20 cellular contexts compared by ENCODE assay signal in genomic region chr3:194673761-194674160, GRCh38. TPM values are rescaled to one million over a fixed set of nuclear protein-coding genes. Genes with fewer than 3 reads are reported as not detected.
DNase-seq lines count a peak whose midpoint lies in the region; ATAC-seq, FAIRE-seq and TF ChIP-seq lines count a peak whose summit lies in the region.
"Had no signal": no experiment of that assay in that cellular context is flagged by ENCODE, and none has a peak within 500 bp of the region (broad histone marks: within the 10 kb centered on the region; RNA-seq: fewer than 3 reads in every experiment).

No MANE protein-coding gene starts in this region.

- H3K9me3 Mint-ChIP-seq in T-cell (no peaks in the 10 kb centered on the region), type B pancreatic cell (no peaks in the 10 kb centered on the region)
- H3K9me3 Mint-ChIP-seq: stimulated activated memory B cell treated with anti-CD40 and anti-IgM and Interleukin-4, amounts not matched to agents 10 μg/mL and 1 μg/mL and 100 μg/mL, for 72 hours; WTC11 had no signal

- no TSS peak for BruUV-seq in HepG2 (replicated peaks; lab: Mats Ljungman, UMichigan)

- H3K4me2 ChIP-seq in HepG2 (ENCODE audit: low read depth, low read length) (no peak overlapping the region; the same call in 1 of the 2 replicates), smooth muscle cell (no peak overlapping the region)

- CTCF ChIA-PET in HepG2 (lab: Yijun Ruan, JAX; ENCODE audit: low intra/inter-chr PET ratio, low total read pairs): no interaction called here
- CTCF ChIA-PET in T-cell (lab: Charles Lee): interaction anchor here (0.6 to 4.7 kb wide), 3 partner anchors 9 to 574 kb away, joined by 3 to 46 read pairs (median 8); no protein-coding TSS in a partner anchor

- ATAC-seq in HepG2: no peak
- no peak for ATAC-seq in T-cell (replicated peaks in 1 of 4)
- peak; percentile 28 for ATAC-seq in left lobe of liver
- ATAC-seq: HCT116; heart left ventricle; stimulated activated memory B cell treated with anti-CD40 and anti-IgM and Interleukin-4, amounts not matched to agents 10 μg/mL and 1 μg/mL and 100 μg/mL, for 72 hours; WTC11 had no signal

- no peak overlapping the region for H3K27ac Mint-ChIP-seq in T-cell
- H3K27ac Mint-ChIP-seq in type B pancreatic cell: peak overlapping the region; percentile 8
- H3K27ac Mint-ChIP-seq: WTC11 had no signal

- H3K36me3 Mint-ChIP-seq in T-cell (peaks cover 11% of the 10 kb centered on the region), type B pancreatic cell (no peaks in the 10 kb centered on the region)

- intact Hi-C loops in HepG2 (cut with micrococcal nuclease; ENCODE audit: unreplicated experiment): loop anchor here (2.0 kb wide), 1 partner anchor 587 kb away; no protein-coding TSS in a partner anchor
- intact Hi-C loops in uterus (cut with DNase I; ENCODE audit: low total_unique reads): no loop called here

- H3K9me3 ChIP-seq in liver (ENCODE audit: control insufficient read depth in 4 of 4, low read length in 3 of 4): no peaks in the 10 kb centered on the region
- no peaks in the 10 kb centered on the region for H3K9me3 ChIP-seq in HepG2 (ENCODE audit: low read length)
- H3K9me3 ChIP-seq in smooth muscle cell (replicated peaks; ENCODE audit: low read depth): no peaks in the 10 kb centered on the region
- no peaks in the 10 kb centered on the region for H3K9me3 ChIP-seq in uterus
- H3K9me3 ChIP-seq: heart left ventricle, testis had no signal

- H3K4me1 Mint-ChIP-seq in T-cell (peaks cover 32 to 38% (median 34%) of the 10 kb centered on the region in 3 donors), type B pancreatic cell (ENCODE audit: unreplicated experiment) (peaks cover 9% of the 10 kb centered on the region)

- no peaks in the 10 kb centered on the region for H3F3A ChIP-seq in smooth muscle cell (ENCODE audit: low read depth)

- no peak for TF ChIP-seq EP300 in HepG2 (IDR thresholded peaks at IDR 0.05; ENCODE audit: low read depth in 2 of 2, low read length in 2 of 2)
- no peak for TF ChIP-seq EP300 in HepG2 (CRISPR knock-in tag; IDR thresholded peaks at IDR 0.05; ENCODE audit: borderline replicate concordance)

- TF ChIP-seq POLR2A in HepG2 (IDR thresholded peaks at IDR 0.05; ENCODE audit: insufficient read depth in 1 of 2, low read depth in 2 of 2, low read length in 2 of 2) (no peak), uterus (IDR thresholded peaks at IDR 0.05) (no peak)

- in situ Hi-C loops in HepG2 (cut with HindIII; ENCODE audit: extremely low pct_ligation_motif_present, low pct_unique_long_range_greater_than_20kb): loop anchor here (5.0 kb wide), 1 partner anchor 584 kb away; no protein-coding TSS in a partner anchor

- 40% methylated on average over 3 of the region's 3 CpGs for WGBS in liver
- WGBS in HepG2 (ENCODE audit: low lambda C conversion rate): 42% methylated on average over 2 of the region's 3 CpGs
- WGBS in smooth muscle cell (ENCODE audit: low lambda C conversion rate): 86% methylated on average over 3 of the region's 3 CpGs

- H3K4me3 Mint-ChIP-seq in T-cell (peak overlapping the region; percentile 14 to 99 (median 37)), type B pancreatic cell (peak overlapping the region; percentile 57)

- H3K36me3 ChIP-seq in liver (ENCODE audit: control insufficient read depth in 4 of 4, insufficient read depth in 3 of 4, low read depth in 1 of 4, low read length in 3 of 4): peaks cover 0 to 7% (median 4%) of the 10 kb centered on the region in 4 donors
- H3K36me3 ChIP-seq in HepG2 (replicated peaks in 1 of 2; ENCODE audit: control insufficient read depth in 1 of 2, insufficient read depth in 2 of 2, low read length in 2 of 2): peaks cover 2 to 6% of the 10 kb centered on the region in 2 experiments; a peak in 4 of 5 replicates
- no peaks in the 10 kb centered on the region for H3K36me3 ChIP-seq in smooth muscle cell (ENCODE audit: low read depth)
- no peaks in the 10 kb centered on the region for H3K36me3 ChIP-seq in uterus

- FAIRE-seq in HepG2 (lab: Jason Lieb, UNC): no peak

- H3K4me1 ChIP-seq in liver (ENCODE audit: control insufficient read depth in 4 of 4, insufficient read depth in 4 of 4, low read length in 3 of 4) (peaks cover 7 to 27% (median 22%) of the 10 kb centered on the region in 4 donors), HepG2 (ENCODE audit: insufficient read depth, low read length) (peaks cover 43% of the 10 kb centered on the region), smooth muscle cell (ENCODE audit: low read depth) (peaks cover 17% of the 10 kb centered on the region), uterus (peaks cover 6 to 7% of the 10 kb centered on the region in 2 donors)

- POLR2A ChIA-PET in HepG2 (lab: Yijun Ruan, JAX): interaction anchor here (1.5 kb wide), 1 partner anchor 9 kb away, joined by 3 read pairs; no protein-coding TSS in a partner anchor
- POLR2A ChIA-PET in T-cell (lab: Charles Lee): no interaction called here

- no peaks in the 10 kb centered on the region for H3K27me3 ChIP-seq in liver (ENCODE audit: control insufficient read depth in 4 of 4, insufficient read depth in 4 of 4, low read length in 3 of 4)
- H3K27me3 ChIP-seq in HepG2 (ENCODE audit: control insufficient read depth in 1 of 2, insufficient read depth in 2 of 2, low read length in 2 of 2): peaks cover 0 to 3% of the 10 kb centered on the region in 2 experiments; a peak in 1 of 5 replicates
- no peaks in the 10 kb centered on the region for H3K27me3 ChIP-seq in smooth muscle cell (ENCODE audit: low read depth)
- H3K27me3 ChIP-seq in uterus: no peaks in the 10 kb centered on the region
- H3K27me3 ChIP-seq: heart left ventricle, testis had no signal

- H3K4me3 ChIP-seq in liver (ENCODE audit: low read depth in 1 of 3, low read length in 3 of 3) (no peak overlapping the region), HepG2 (replicated peaks in 1 of 3; ENCODE audit: insufficient read depth in 1 of 3, low read depth in 2 of 3, low read length in 3 of 3) (no peak overlapping the region), smooth muscle cell (no peak overlapping the region), uterus (no peak overlapping the region)
- H3K4me3 ChIP-seq: SK-N-MC had no signal

- H3K79me2 ChIP-seq in HepG2 (ENCODE audit: insufficient read depth, low read length) (peaks cover 19% of the 10 kb centered on the region), smooth muscle cell (ENCODE audit: low read depth) (peaks cover 30% of the 10 kb centered on the region)

- H3K27me3 Mint-ChIP-seq in T-cell (peaks cover 0 to 5% of the 10 kb centered on the region in 2 donors), type B pancreatic cell (peaks cover 36% of the 10 kb centered on the region)
- H3K27me3 Mint-ChIP-seq: stimulated activated memory B cell treated with anti-CD40 and anti-IgM and Interleukin-4, amounts not matched to agents 10 μg/mL and 1 μg/mL and 100 μg/mL, for 72 hours had no signal

- H4K20me1 ChIP-seq in HepG2 (ENCODE audit: insufficient read depth, low read length) (no peaks in the 10 kb centered on the region), smooth muscle cell (ENCODE audit: low read depth) (peaks cover 7% of the 10 kb centered on the region)

- TF ChIP-seq CTCF in liver (IDR thresholded peaks at IDR 0.05; ENCODE audit: low read depth, low read length, missing input control) (no peak), HepG2 (CRISPR knock-in tag; IDR thresholded peaks at IDR 0.05) (no peak), type B pancreatic cell (conservative IDR thresholded peaks at IDR 0.05) (no peak), smooth muscle cell (IDR thresholded peaks at IDR 0.05; ENCODE audit: borderline replicate concordance, insufficient read depth, poor library complexity, severe bottlenecking) (no peak), uterus (IDR thresholded peaks at IDR 0.05) (no peak)

- no peak for DNase-seq in HepG2 (ENCODE audit: low spot score)
- DNase-seq in T-cell: no peak
- DNase-seq in left lobe of liver (ENCODE audit: low spot score): peak; percentile 55
- no peak for DNase-seq in type B pancreatic cell (ENCODE audit: extremely low spot score, unreplicated experiment)
- no peak for DNase-seq in smooth muscle cell (lab: John Stamatoyannopoulos, UW; ENCODE audit: unreplicated experiment)
- no peak for DNase-seq in uterus
- DNase-seq: CD4-positive, alpha-beta memory T cell; central memory CD4-positive, alpha-beta T cell; GF-D8; heart left ventricle; midbrain; NCI-H146; NCI-H524; stimulated activated CD4-positive, alpha-beta T cell treated with anti-CD3 and anti-CD28 coated beads, Interleukin-1b, Interleukin-23, amount 100 ng/mL, for 48 hours; testis had no signal

- no peak overlapping the region for H3K9ac ChIP-seq in liver (ENCODE audit: low read depth in 1 of 2, low read length in 2 of 2)
- no peak overlapping the region for H3K9ac ChIP-seq in HepG2 (ENCODE audit: insufficient read depth, low read depth, low read length)
- no peak overlapping the region for H3K9ac ChIP-seq in smooth muscle cell (ENCODE audit: low read depth)

- H2AFZ ChIP-seq in HepG2 (ENCODE audit: low read length) (no peak overlapping the region), smooth muscle cell (ENCODE audit: low read depth) (no peak overlapping the region)

- TF ChIP-seq RAD21 in liver (IDR thresholded peaks at IDR 0.05) (no peak), HepG2 (CRISPR knock-in tag; IDR thresholded peaks at IDR 0.05) (no peak)

- no peak overlapping the region for H3K27ac ChIP-seq in liver (ENCODE audit: low read depth in 1 of 2, low read length in 2 of 2)
- H3K27ac ChIP-seq in HepG2 (ENCODE audit: extremely low read length, insufficient read depth, low read length): no peak overlapping the region
- no peak overlapping the region for H3K27ac ChIP-seq in smooth muscle cell (ENCODE audit: low read depth)
- no peak overlapping the region for H3K27ac ChIP-seq in uterus
- H3K27ac ChIP-seq: SK-N-MC had no signal

RNA-seq across cellular contexts. Expression of gene LSG1, which starts 1.8 kb away (rescaled TPM):
- total RNA-seq in liver: 10 to 100 TPM; 21.3 to 38.5 TPM
- polyA plus RNA-seq in liver: 10 to 100 TPM; 13.6 to 22.8 TPM
- 19.3 and 32.1 TPM in 2 replicates for total RNA-seq in HepG2 (2016; rRNA removed; fragmentation: Illumina TruSeq; extraction: Trizol)
- total RNA-seq in HepG2 (2016; cell fraction: cytosol; rRNA removed; fragmentation: Illumina TruSeq; extraction: Trizol; ENCODE audit: low read depth): 3.2 and 3.8 TPM in 2 replicates
- total RNA-seq in HepG2 (2016; cell fraction: insoluble cytoplasmic fraction; rRNA removed; fragmentation: Illumina TruSeq; extraction: Trizol): 22.5 and 34.8 TPM in 2 replicates
- 6.8 and 8.5 TPM in 2 replicates for total RNA-seq in HepG2 (2016; cell fraction: membrane; rRNA removed; fragmentation: Illumina TruSeq; extraction: Trizol)
- 46.5 and 54.1 TPM in 2 replicates for total RNA-seq in HepG2 (2016; cell fraction: nucleus; rRNA removed; fragmentation: Illumina TruSeq; extraction: Trizol)
- polyA plus RNA-seq in HepG2 (2011; rRNA removed): 19.6 and 21.4 TPM in 2 replicates
- polyA plus RNA-seq in HepG2 (2011; cell fraction: cytosol; rRNA removed): 7.4 and 8.9 TPM in 2 replicates
- 30.7 and 32.0 TPM in 2 replicates for polyA plus RNA-seq in HepG2 (2011; cell fraction: nucleus; rRNA removed)
- 10.8 and 12.4 TPM in 2 replicates for polyA plus RNA-seq in HepG2 (2012)
- 1.7 and 1.8 TPM in 2 replicates for polyA plus RNA-seq in HepG2 (2016; cell fraction: cytosol; fragmentation: Illumina TruSeq; extraction: Trizol; ENCODE audit: low read depth)
- 14.0 and 14.1 TPM in 2 replicates for polyA plus RNA-seq in HepG2 (2016; cell fraction: insoluble cytoplasmic fraction; fragmentation: Illumina TruSeq; extraction: Trizol; ENCODE audit: low read depth)
- 2.6 and 3.8 TPM in 2 replicates for polyA plus RNA-seq in HepG2 (2016; cell fraction: membrane; fragmentation: Illumina TruSeq; extraction: Trizol; ENCODE audit: low read depth)
- 79.8 and 79.9 TPM in 2 replicates for polyA plus RNA-seq in HepG2 (2016; cell fraction: nucleus; fragmentation: Illumina TruSeq; extraction: Trizol; ENCODE audit: insufficient read depth, low read depth)
- 28.9 and 136 TPM in 2 replicates for polyA minus RNA-seq in HepG2 (2011; rRNA and poly(A)+ RNA removed; ENCODE audit: low replicate concordance)
- 6.3 and 10.3 TPM in 2 replicates for polyA minus RNA-seq in HepG2 (2011; cell fraction: cytosol; rRNA and poly(A)+ RNA removed)
- polyA minus RNA-seq in HepG2 (2011; cell fraction: nucleus; rRNA and poly(A)+ RNA removed): 49.8 and 65.3 TPM in 2 replicates
- 10 to 100 TPM; 40.0 to 83.5 (median 49.5) TPM for total RNA-seq in T-cell
- total RNA-seq in left lobe of liver: 13.3 TPM
- 43.8 and 45.3 TPM in 2 replicates for total RNA-seq in type B pancreatic cell (ENCODE audit: low replicate concordance)
- 29.0 and 29.1 TPM in 2 replicates for total RNA-seq in smooth muscle cell
- polyA plus RNA-seq in smooth muscle cell: 14.0 and 19.8 TPM in 2 replicates
- total RNA-seq in uterus: 10 to 100 TPM in 3 of 4 donors, 1 to 10 TPM in 1; 7.9 to 58.1 (median 45.0) TPM

RNA-seq across cellular contexts. Expression of gene FAM43A, which starts 11.9 kb away (rescaled TPM):
- 1 to 10 TPM; 3.0 to 3.7 TPM for total RNA-seq in liver
- 1 to 10 TPM in 1 of 2 donors, under 1 TPM in 1; 0.83 to 4.9 TPM for polyA plus RNA-seq in liver
- total RNA-seq in HepG2 (2016; rRNA removed; fragmentation: Illumina TruSeq; extraction: Trizol): 0.42 and 0.91 TPM in 2 replicates
- total RNA-seq in HepG2 (2016; cell fraction: cytosol; rRNA removed; fragmentation: Illumina TruSeq; extraction: Trizol; ENCODE audit: low read depth): 0.18 and 0.20 TPM in 2 replicates
- total RNA-seq in HepG2 (2016; cell fraction: insoluble cytoplasmic fraction; rRNA removed; fragmentation: Illumina TruSeq; extraction: Trizol): 0.55 and 0.93 TPM in 2 replicates
- 0.69 and 0.74 TPM in 2 replicates for total RNA-seq in HepG2 (2016; cell fraction: membrane; rRNA removed; fragmentation: Illumina TruSeq; extraction: Trizol)
- 0.31 and 0.81 TPM in 2 replicates for total RNA-seq in HepG2 (2016; cell fraction: nucleus; rRNA removed; fragmentation: Illumina TruSeq; extraction: Trizol)
- polyA plus RNA-seq in HepG2 (2011; rRNA removed): 1.5 and 1.8 TPM in 2 replicates
- 1.5 and 3.9 TPM in 2 replicates for polyA plus RNA-seq in HepG2 (2011; cell fraction: cytosol; rRNA removed)
- 3.8 and 4.4 TPM in 2 replicates for polyA plus RNA-seq in HepG2 (2011; cell fraction: nucleus; rRNA removed)
- polyA plus RNA-seq in HepG2 (2012): 0.38 and 0.64 TPM in 2 replicates
- polyA plus RNA-seq in HepG2 (2016; cell fraction: cytosol; fragmentation: Illumina TruSeq; extraction: Trizol; ENCODE audit: low read depth): 0.08 and 0.19 TPM in 2 replicates
- 0.67 and 0.83 TPM in 2 replicates for polyA plus RNA-seq in HepG2 (2016; cell fraction: insoluble cytoplasmic fraction; fragmentation: Illumina TruSeq; extraction: Trizol; ENCODE audit: low read depth)
- 0.63 and 0.93 TPM in 2 replicates for polyA plus RNA-seq in HepG2 (2016; cell fraction: membrane; fragmentation: Illumina TruSeq; extraction: Trizol; ENCODE audit: low read depth)
- 1.1 and 1.2 TPM in 2 replicates for polyA plus RNA-seq in HepG2 (2016; cell fraction: nucleus; fragmentation: Illumina TruSeq; extraction: Trizol; ENCODE audit: insufficient read depth, low read depth)
- 1.5 and 4.9 TPM in 2 replicates for polyA minus RNA-seq in HepG2 (2011; rRNA and poly(A)+ RNA removed; ENCODE audit: low replicate concordance)
- polyA minus RNA-seq in HepG2 (2011; cell fraction: cytosol; rRNA and poly(A)+ RNA removed): 1.5 and 1.8 TPM in 2 replicates
- 0.99 and 1.4 TPM in 2 replicates for polyA minus RNA-seq in HepG2 (2011; cell fraction: nucleus; rRNA and poly(A)+ RNA removed)
- 10 to 100 TPM in 2 of 5 donors, 1 to 10 TPM in 3; 2.2 to 14.2 (median 8.1) TPM for total RNA-seq in T-cell
- total RNA-seq in left lobe of liver: 1.5 TPM
- total RNA-seq in type B pancreatic cell (ENCODE audit: low replicate concordance): 9.3 and 13.9 TPM in 2 replicates
- total RNA-seq in smooth muscle cell: 19.0 and 40.9 TPM in 2 replicates
- polyA plus RNA-seq in smooth muscle cell: 54.4 and 73.4 TPM in 2 replicates
- 10 to 100 TPM; 12.9 to 25.2 (median 19.3) TPM for total RNA-seq in uterus

RNA-seq across cellular contexts. Expression of gene TMEM44, which starts 40.5 kb away (rescaled TPM):
- total RNA-seq in liver: 1 to 10 TPM; 3.4 to 5.0 TPM
- polyA plus RNA-seq in liver: 1 to 10 TPM; 1.8 to 3.0 TPM
- 3.2 and 7.3 TPM in 2 replicates for total RNA-seq in HepG2 (2016; rRNA removed; fragmentation: Illumina TruSeq; extraction: Trizol)
- total RNA-seq in HepG2 (2016; cell fraction: cytosol; rRNA removed; fragmentation: Illumina TruSeq; extraction: Trizol; ENCODE audit: low read depth): 2.0 and 2.5 TPM in 2 replicates
- total RNA-seq in HepG2 (2016; cell fraction: insoluble cytoplasmic fraction; rRNA removed; fragmentation: Illumina TruSeq; extraction: Trizol): 2.4 and 7.8 TPM in 2 replicates
- 3.7 and 4.9 TPM in 2 replicates for total RNA-seq in HepG2 (2016; cell fraction: membrane; rRNA removed; fragmentation: Illumina TruSeq; extraction: Trizol)
- 8.7 and 10.7 TPM in 2 replicates for total RNA-seq in HepG2 (2016; cell fraction: nucleus; rRNA removed; fragmentation: Illumina TruSeq; extraction: Trizol)
- 13.8 and 16.0 TPM in 2 replicates for polyA plus RNA-seq in HepG2 (2011; rRNA removed)
- polyA plus RNA-seq in HepG2 (2011; cell fraction: cytosol; rRNA removed): 8.3 and 8.8 TPM in 2 replicates
- polyA plus RNA-seq in HepG2 (2011; cell fraction: nucleus; rRNA removed): 49.0 and 57.1 TPM in 2 replicates
- polyA plus RNA-seq in HepG2 (2012): 6.3 and 10.4 TPM in 2 replicates
- 1.9 and 2.6 TPM in 2 replicates for polyA plus RNA-seq in HepG2 (2016; cell fraction: cytosol; fragmentation: Illumina TruSeq; extraction: Trizol; ENCODE audit: low read depth)
- polyA plus RNA-seq in HepG2 (2016; cell fraction: insoluble cytoplasmic fraction; fragmentation: Illumina TruSeq; extraction: Trizol; ENCODE audit: low read depth): 3.4 and 3.6 TPM in 2 replicates
- 3.5 and 4.2 TPM in 2 replicates for polyA plus RNA-seq in HepG2 (2016; cell fraction: membrane; fragmentation: Illumina TruSeq; extraction: Trizol; ENCODE audit: low read depth)
- polyA plus RNA-seq in HepG2 (2016; cell fraction: nucleus; fragmentation: Illumina TruSeq; extraction: Trizol; ENCODE audit: insufficient read depth, low read depth): 34.3 and 35.9 TPM in 2 replicates
- polyA minus RNA-seq in HepG2 (2011; rRNA and poly(A)+ RNA removed; ENCODE audit: low replicate concordance): 11.5 and 19.4 TPM in 2 replicates
- polyA minus RNA-seq in HepG2 (2011; cell fraction: cytosol; rRNA and poly(A)+ RNA removed): 2.8 and 4.9 TPM in 2 replicates
- polyA minus RNA-seq in HepG2 (2011; cell fraction: nucleus; rRNA and poly(A)+ RNA removed): 13.4 and 15.0 TPM in 2 replicates
- total RNA-seq in T-cell: 1 to 10 TPM; 1.6 to 3.3 (median 2.3) TPM
- total RNA-seq in left lobe of liver: 4.6 TPM
- total RNA-seq in type B pancreatic cell (ENCODE audit: low replicate concordance): 7.9 and 22.8 TPM in 2 replicates
- total RNA-seq in smooth muscle cell: 4.2 and 12.7 TPM in 2 replicates
- polyA plus RNA-seq in smooth muscle cell: 18.4 and 19.4 TPM in 2 replicates
- 10 to 100 TPM in 3 of 4 donors, 1 to 10 TPM in 1; 6.5 to 24.5 (median 19.5) TPM for total RNA-seq in uterus
